ENCODE assay signal across 10 cellular contexts in genomic region chr16:88855736-88856121, GRCh38. TPM values are rescaled to one million over a fixed set of nuclear protein-coding genes. Genes with fewer than 3 reads are reported as not detected.
A peak's percentile ranks its signal among the peaks of the same experiment; 100 is the strongest.
DNase-seq lines count a peak whose midpoint lies in the region; ATAC-seq and TF ChIP-seq lines count a peak whose summit lies in the region.
"Had no signal": no experiment of that assay in that cellular context is flagged by ENCODE, and none has a peak within 500 bp of the region (broad histone marks: within the 10 kb centered on the region; RNA-seq: fewer than 3 reads in every experiment).

No MANE protein-coding gene starts in this region.

- H3K4me1 Mint-ChIP-seq in Caco-2 (ENCODE audit: low read depth, unreplicated experiment): peaks cover 18% of the 10 kb centered on the region

- H3K4me3 Mint-ChIP-seq in Caco-2 (ENCODE audit: unreplicated experiment): peak overlapping the region; percentile 95

- H3K27ac ChIP-seq in Peyer's patch (peak overlapping the region; percentile 84 to 89 (median 86)), esophagus (ENCODE audit: low read depth in 2 of 2, low read length in 1 of 2) (no peak overlapping the region), ovary (peak overlapping the region in 1 of 2 donors; percentile 10), prostate gland (no peak overlapping the region)

- no peaks in the 10 kb centered on the region for H3K27me3 Mint-ChIP-seq in Caco-2 (ENCODE audit: insufficient read depth, unreplicated experiment)

- TF ChIP-seq CTCF in Caco-2 (IDR thresholded peaks at IDR 0.05; ENCODE audit: insufficient read depth in 1 of 2, low read depth in 1 of 2, low read length in 1 of 2, severe bottlenecking in 1 of 2, unreplicated experiment in 1 of 2): no peak
- TF ChIP-seq CTCF in Peyer's patch (IDR thresholded peaks at IDR 0.05): no peak
- TF ChIP-seq CTCF in ovary (IDR thresholded peaks at IDR 0.05): no peak
- TF ChIP-seq CTCF in prostate gland (IDR thresholded peaks at IDR 0.05): no peak

- POLR2A ChIA-PET in Caco-2 (lab: Charles Lee): no interaction called here

- H3K9me3 ChIP-seq in Caco-2: no peaks in the 10 kb centered on the region
- H3K9me3 ChIP-seq in Peyer's patch: no peaks in the 10 kb centered on the region
- H3K9me3 ChIP-seq in esophagus (ENCODE audit: control insufficient read depth in 2 of 2, insufficient read depth in 1 of 2, low read depth in 1 of 2, low read length in 1 of 2): no peaks in the 10 kb centered on the region
- no peaks in the 10 kb centered on the region for H3K9me3 ChIP-seq in ovary
- H3K9me3 ChIP-seq in prostate gland: no peaks in the 10 kb centered on the region

- no peaks in the 10 kb centered on the region for H3K9me3 Mint-ChIP-seq in Caco-2 (ENCODE audit: unreplicated experiment)

- peak overlapping the region; percentile 87 for H3K27ac Mint-ChIP-seq in Caco-2 (ENCODE audit: unreplicated experiment)

- ATAC-seq in GM18502 (IDR thresholded peaks at IDR 0.05; ENCODE audit: poor library complexity, unreplicated experiment): no peak
- ATAC-seq: activated CD4-positive, CD25-positive, alpha-beta regulatory T cell treated with anti-CD3 and anti-CD28 coated beads, Interleukin-2, amount 50 U/mL, for 24 hours had no signal

- CTCF ChIA-PET in Caco-2 (lab: Charles Lee): no interaction called here

- intact Hi-C loops in Caco-2 (cut with micrococcal nuclease; ENCODE audit: unreplicated experiment): loop anchor here (5.0 kb wide), 1 partner anchor 358 kb away; no protein-coding TSS in a partner anchor
- intact Hi-C loops in ovary (cut with DNase I): loop anchor here in 3 of 4 donors (2.0 to 5.0 kb wide), 3 partner anchors 38 to 43 kb away; partner anchors contain the start of gene APRT (in 1 of the 3)
- intact Hi-C loops in prostate gland (cut with DNase I): loop anchor here (2.0 to 5.0 kb wide), 2 partner anchors 43 to 362 kb away; partner anchors contain the start of gene ZNF778

- 0 out of 2 replicates have a peak, but pooled peaks cover 6% of the 10 kb centered on the region for H3K36me3 ChIP-seq in Caco-2 (ENCODE audit: control insufficient read depth, insufficient read depth, low read length)
- peaks cover 0 to 25% (median 0%) of the 10 kb centered on the region in 3 donors for H3K36me3 ChIP-seq in Peyer's patch
- H3K36me3 ChIP-seq in esophagus (ENCODE audit: control insufficient read depth in 2 of 2, insufficient read depth in 2 of 2, low read length in 1 of 2): peaks cover 3 to 20% of the 10 kb centered on the region in 2 donors
- H3K36me3 ChIP-seq in ovary: no peaks in the 10 kb centered on the region
- peaks cover 0 to 10% of the 10 kb centered on the region in 2 donors for H3K36me3 ChIP-seq in prostate gland

- 79 to 82% methylated on average over 13 of the region's 13 CpGs for WGBS in esophagus, 2 donors
- WGBS in ovary, 3 donors: 72 to 82% (median 79%) methylated on average over 13 of the region's 13 CpGs
- 81% methylated on average over 13 of the region's 13 CpGs for WGBS in prostate gland

- no peak for TF ChIP-seq EP300 in ovary (IDR thresholded peaks at IDR 0.05)

- TF ChIP-seq POLR2A in Peyer's patch (IDR thresholded peaks at IDR 0.05) (no peak), ovary (IDR thresholded peaks at IDR 0.05) (no peak), prostate gland (IDR thresholded peaks at IDR 0.05) (no peak)

- peak overlapping the region; percentile 86 for H3K4me3 ChIP-seq in Caco-2 (ENCODE audit: low read depth, low read length)
- peak overlapping the region; percentile 81 to 95 (median 93) for H3K4me3 ChIP-seq in Peyer's patch
- peak overlapping the region; percentile 53 to 82 for H3K4me3 ChIP-seq in esophagus (ENCODE audit: low read depth in 1 of 2, low read length in 2 of 2)
- peak overlapping the region; percentile 75 for H3K4me3 ChIP-seq in ovary
- peak overlapping the region in 1 of 2 donors; percentile 82 for H3K4me3 ChIP-seq in prostate gland

- H3K27me3 ChIP-seq in Caco-2 (replicated peaks; ENCODE audit: control insufficient read depth, insufficient read depth, low read length) (no peaks in the 10 kb centered on the region), Peyer's patch (no peaks in the 10 kb centered on the region), esophagus (ENCODE audit: control insufficient read depth in 1 of 2, insufficient read depth in 2 of 2, low read length in 2 of 2) (no peaks in the 10 kb centered on the region), ovary (no peaks in the 10 kb centered on the region), prostate gland (replicated peaks; ENCODE audit: insufficient read depth) (no peaks in the 10 kb centered on the region)

- BruUV-seq in Caco-2 (replicated peaks; lab: Mats Ljungman, UMichigan): TSS peak; percentile 25

- peaks cover 11% of the 10 kb centered on the region for H3K4me1 ChIP-seq in Caco-2
- peaks cover 0 to 32% (median 14%) of the 10 kb centered on the region in 4 donors for H3K4me1 ChIP-seq in Peyer's patch
- peaks cover 3 to 11% of the 10 kb centered on the region in 2 donors for H3K4me1 ChIP-seq in esophagus (ENCODE audit: control insufficient read depth in 2 of 2, insufficient read depth in 2 of 2, low read length in 1 of 2)
- H3K4me1 ChIP-seq in ovary (ENCODE audit: insufficient read depth): peaks cover 5% of the 10 kb centered on the region
- H3K4me1 ChIP-seq in prostate gland (replicated peaks): peaks cover 3% of the 10 kb centered on the region

- peaks cover 34% of the 10 kb centered on the region for H3K36me3 Mint-ChIP-seq in Caco-2 (ENCODE audit: insufficient read depth, unreplicated experiment)

- no peak for DNase-seq in Caco-2
- DNase-seq in Peyer's patch: no peak
- peak in 3 of 5 donors; percentile 45 to 52 (median 46) for DNase-seq in ovary
- DNase-seq in iPS-NIHi7 (ENCODE audit: extremely low spot score): no peak
- DNase-seq in activated CD8-positive, alpha-beta memory T cell treated with anti-CD3 and anti-CD28 coated beads, Interleukin-2, amount 50 U/mL, for 4 hours: no peak
- no peak for DNase-seq in prostate gland (ENCODE audit: low spot score)
- DNase-seq: islet precursor cell had no signal

RNA-seq across cellular contexts. Expression of gene GALNS, which starts 1.0 kb away (rescaled TPM):
- total RNA-seq in Caco-2 (2022) (55.3 and 57.8 TPM in 2 replicates), Peyer's patch (100 to 1,000 TPM in 3 of 4 donors, 10 to 100 TPM in 1; 46.4 to 180 (median 133) TPM), ovary (10 to 100 TPM; 14.1 to 30.1 (median 21.6) TPM), prostate gland (10 to 100 TPM; 20.4 to 75.1 TPM)
- polyA plus RNA-seq in esophagus (10 to 100 TPM; 10.7 to 20.4 TPM), ovary (10 to 100 TPM; 14.0 to 40.4 TPM)

RNA-seq across cellular contexts. Expression of gene TRAPPC2L, which starts 1.2 kb away (rescaled TPM):
- total RNA-seq in Caco-2 (2022) (179 and 181 TPM in 2 replicates), Peyer's patch (10 to 100 TPM; 20.4 to 47.9 (median 35.4) TPM), ovary (10 to 100 TPM; 37.2 to 65.7 (median 56.3) TPM), prostate gland (10 to 100 TPM; 23.7 to 38.9 TPM)
- polyA plus RNA-seq in esophagus (10 to 100 TPM; 42.8 to 44.1 TPM), ovary (100 to 1,000 TPM in 1 of 2 donors, 10 to 100 TPM in 1; 58.6 to 101 TPM)

RNA-seq across cellular contexts. Expression of gene PABPN1L, which starts 10.7 kb away (rescaled TPM):
- total RNA-seq in Caco-2 (2022): not detected in 2 replicates
- not detected for total RNA-seq in Peyer's patch
- polyA plus RNA-seq in esophagus: under 1 TPM; 0.04 to 0.14 TPM
- total RNA-seq in ovary: not detected
- polyA plus RNA-seq in ovary: under 1 TPM in 1 of 2 donors, not detected in 1; 0.25 TPM
- total RNA-seq in prostate gland: 1 to 10 TPM in 1 of 2 donors, not detected in 1; 4.1 TPM

RNA-seq across cellular contexts. Expression of gene APRT, which starts 44.0 kb away (rescaled TPM):
- 251 and 268 TPM in 2 replicates for total RNA-seq in Caco-2 (2022)
- 100 to 1,000 TPM; 109 to 190 (median 122) TPM for total RNA-seq in Peyer's patch
- 100 to 1,000 TPM; 137 to 223 TPM for polyA plus RNA-seq in esophagus
- total RNA-seq in ovary: 100 to 1,000 TPM in 2 of 7 donors, 10 to 100 TPM in 5; 51.3 to 150 (median 74.1) TPM
- polyA plus RNA-seq in ovary: 10 to 100 TPM; 12.7 to 76.9 TPM
- 100 to 1,000 TPM; 165 to 211 TPM for total RNA-seq in prostate gland

RNA-seq across cellular contexts. Expression of gene CDT1, which starts 52.1 kb away (rescaled TPM):
- 97.7 and 98.0 TPM in 2 replicates for total RNA-seq in Caco-2 (2022)
- 10 to 100 TPM in 2 of 4 donors, 1 to 10 TPM in 2; 7.9 to 28.1 (median 10.1) TPM for total RNA-seq in Peyer's patch
- polyA plus RNA-seq in esophagus: 1 to 10 TPM; 5.8 to 9.9 TPM
- 1 to 10 TPM in 4 of 7 donors, under 1 TPM in 2, not detected in 1; 0.66 to 3.2 (median 1.5) TPM for total RNA-seq in ovary
- polyA plus RNA-seq in ovary: under 1 TPM; 0.18 to 0.56 TPM
- total RNA-seq in prostate gland: 1 to 10 TPM; 4.3 to 7.6 TPM

Comparison
In these comparisons a context has a peak if more than half of its experiments do, and no peak if none do; other contexts are left out.
1. DNase-seq: peak in ovary (3 of 5); none in Caco-2 (0 of 2), Peyer's patch (0 of 3), iPS-NIHi7 (single experiment), activated CD8-positive, alpha-beta memory T cell treated with anti-CD3 and anti-CD28 coated beads, Interleukin-2, amount 50 U/mL, for 4 hours (single experiment) and prostate gland (single experiment).
2. H3K27ac ChIP-seq: peak in Peyer's patch (4 of 4); none in esophagus (0 of 2) and prostate gland (0 of 2).